Comparison of ENCODE assay signal across 3 cellular contexts in the genomic region with DNA sequence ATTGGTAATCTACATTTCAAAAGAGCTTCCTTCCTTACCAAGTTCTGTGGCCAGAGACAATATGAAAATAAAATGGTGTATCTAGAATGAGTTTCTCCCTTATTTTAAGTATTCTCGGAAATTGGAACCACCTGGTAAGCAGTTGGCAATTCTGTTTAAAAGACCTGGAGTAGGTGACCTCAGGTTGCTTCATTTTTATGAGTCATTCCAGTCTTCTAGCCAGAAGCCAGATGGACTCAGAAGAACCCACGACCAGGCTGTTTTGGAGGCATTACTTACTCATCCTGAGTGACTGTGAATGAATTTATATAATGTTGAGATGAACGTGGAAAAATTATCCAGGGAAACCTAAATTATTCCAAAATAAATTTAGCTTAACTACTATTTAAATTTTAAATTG.
TF ChIP-seq lines count a peak whose summit lies in the region.

No MANE protein-coding gene starts in this region.

TF ChIP-seq in A549, 52 proteins besides CTCF, POLR2A, EP300 and RAD21 (continued from another document):
- TF ChIP-seq, protein P1, sequence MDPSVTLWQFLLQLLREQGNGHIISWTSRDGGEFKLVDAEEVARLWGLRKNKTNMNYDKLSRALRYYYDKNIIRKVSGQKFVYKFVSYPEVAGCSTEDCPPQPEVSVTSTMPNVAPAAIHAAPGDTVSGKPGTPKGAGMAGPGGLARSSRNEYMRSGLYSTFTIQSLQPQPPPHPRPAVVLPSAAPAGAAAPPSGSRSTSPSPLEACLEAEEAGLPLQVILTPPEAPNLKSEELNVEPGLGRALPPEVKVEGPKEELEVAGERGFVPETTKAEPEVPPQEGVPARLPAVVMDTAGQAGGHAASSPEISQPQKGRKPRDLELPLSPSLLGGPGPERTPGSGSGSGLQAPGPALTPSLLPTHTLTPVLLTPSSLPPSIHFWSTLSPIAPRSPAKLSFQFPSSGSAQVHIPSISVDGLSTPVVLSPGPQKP (IDR thresholded peaks at IDR 0.05; ENCODE audit: low read depth, low read length), result no peak
- TF ChIP-seq, protein P2, sequence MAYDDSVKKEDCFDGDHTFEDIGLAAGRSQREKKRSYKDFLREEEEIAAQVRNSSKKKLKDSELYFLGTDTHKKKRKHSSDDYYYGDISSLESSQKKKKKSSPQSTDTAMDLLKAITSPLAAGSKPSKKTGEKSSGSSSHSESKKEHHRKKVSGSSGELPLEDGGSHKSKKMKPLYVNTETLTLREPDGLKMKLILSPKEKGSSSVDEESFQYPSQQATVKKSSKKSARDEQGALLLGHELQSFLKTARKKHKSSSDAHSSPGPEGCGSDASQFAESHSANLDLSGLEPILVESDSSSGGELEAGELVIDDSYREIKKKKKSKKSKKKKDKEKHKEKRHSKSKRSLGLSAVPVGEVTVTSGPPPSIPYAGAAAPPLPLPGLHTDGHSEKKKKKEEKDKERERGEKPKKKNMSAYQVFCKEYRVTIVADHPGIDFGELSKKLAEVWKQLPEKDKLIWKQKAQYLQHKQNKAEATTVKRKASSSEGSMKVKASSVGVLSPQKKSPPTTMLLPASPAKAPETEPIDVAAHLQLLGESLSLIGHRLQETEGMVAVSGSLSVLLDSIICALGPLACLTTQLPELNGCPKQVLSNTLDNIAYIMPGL (CRISPR knock-in tag; IDR thresholded peaks at IDR 0.05; ENCODE audit: borderline replicate concordance), result no peak
- TF ChIP-seq HDAC2 (IDR thresholded peaks at IDR 0.05) (no peak), CBX8 (IDR thresholded peaks at IDR 0.05) (no peak), CHD2 (IDR thresholded peaks at IDR 0.05; ENCODE audit: low read length, partially characterized antibody) (no peak), FOSL2 (IDR thresholded peaks at IDR 0.05) (peak; percentile 60; the same call in 1 of the 2 replicates), FOSL2 (CRISPR knock-in tag; IDR thresholded peaks at IDR 0.05) (peak; percentile 84), FOSB (CRISPR knock-in tag; IDR thresholded peaks at IDR 0.05) (no peak), PHF8 (IDR thresholded peaks at IDR 0.05; ENCODE audit: borderline replicate concordance, low read depth) (no peak), ZFP36 (IDR thresholded peaks at IDR 0.05; ENCODE audit: borderline replicate concordance, partially characterized antibody) (no peak), NR3C1 (IDR thresholded peaks at IDR 0.05) (no peak), HOXB5 (CRISPR knock-in tag; IDR thresholded peaks at IDR 0.05) (no peak), JUNB (IDR thresholded peaks at IDR 0.05) (0 out of 2 replicates have a peak, but pooled peaks have one; percentile 33), EHF (CRISPR knock-in tag; IDR thresholded peaks at IDR 0.05) (no peak)
- TF ChIP-seq, protein P3, sequence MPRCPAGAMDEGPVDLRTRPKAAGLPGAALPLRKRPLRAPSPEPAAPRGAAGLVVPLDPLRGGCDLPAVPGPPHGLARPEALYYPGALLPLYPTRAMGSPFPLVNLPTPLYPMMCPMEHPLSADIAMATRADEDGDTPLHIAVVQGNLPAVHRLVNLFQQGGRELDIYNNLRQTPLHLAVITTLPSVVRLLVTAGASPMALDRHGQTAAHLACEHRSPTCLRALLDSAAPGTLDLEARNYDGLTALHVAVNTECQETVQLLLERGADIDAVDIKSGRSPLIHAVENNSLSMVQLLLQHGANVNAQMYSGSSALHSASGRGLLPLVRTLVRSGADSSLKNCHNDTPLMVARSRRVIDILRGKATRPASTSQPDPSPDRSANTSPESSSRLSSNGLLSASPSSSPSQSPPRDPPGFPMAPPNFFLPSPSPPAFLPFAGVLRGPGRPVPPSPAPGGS (IDR thresholded peaks at IDR 0.05), result no peak
- TF ChIP-seq, protein P4, sequence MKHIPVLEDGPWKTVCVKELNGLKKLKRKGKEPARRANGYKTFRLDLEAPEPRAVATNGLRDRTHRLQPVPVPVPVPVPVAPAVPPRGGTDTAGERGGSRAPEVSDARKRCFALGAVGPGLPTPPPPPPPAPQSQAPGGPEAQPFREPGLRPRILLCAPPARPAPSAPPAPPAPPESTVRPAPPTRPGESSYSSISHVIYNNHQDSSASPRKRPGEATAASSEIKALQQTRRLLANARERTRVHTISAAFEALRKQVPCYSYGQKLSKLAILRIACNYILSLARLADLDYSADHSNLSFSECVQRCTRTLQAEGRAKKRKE (CRISPR knock-in tag; IDR thresholded peaks at IDR 0.05; ENCODE audit: low read depth), result no peak

TF ChIP-seq in HEK293, 187 proteins besides CTCF, POLR2A, EP300 and RAD21 (continued from another document):
- TF ChIP-seq, protein P5, sequence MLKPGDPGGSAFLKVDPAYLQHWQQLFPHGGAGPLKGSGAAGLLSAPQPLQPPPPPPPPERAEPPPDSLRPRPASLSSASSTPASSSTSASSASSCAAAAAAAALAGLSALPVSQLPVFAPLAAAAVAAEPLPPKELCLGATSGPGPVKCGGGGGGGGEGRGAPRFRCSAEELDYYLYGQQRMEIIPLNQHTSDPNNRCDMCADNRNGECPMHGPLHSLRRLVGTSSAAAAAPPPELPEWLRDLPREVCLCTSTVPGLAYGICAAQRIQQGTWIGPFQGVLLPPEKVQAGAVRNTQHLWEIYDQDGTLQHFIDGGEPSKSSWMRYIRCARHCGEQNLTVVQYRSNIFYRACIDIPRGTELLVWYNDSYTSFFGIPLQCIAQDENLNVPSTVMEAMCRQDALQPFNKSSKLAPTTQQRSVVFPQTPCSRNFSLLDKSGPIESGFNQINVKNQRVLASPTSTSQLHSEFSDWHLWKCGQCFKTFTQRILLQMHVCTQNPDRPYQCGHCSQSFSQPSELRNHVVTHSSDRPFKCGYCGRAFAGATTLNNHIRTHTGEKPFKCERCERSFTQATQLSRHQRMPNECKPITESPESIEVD (tag by site-specific recombination; IDR thresholded peaks at IDR 0.05), result peak; percentile 43; the same call in 1 of the 2 replicates
- no peak for TF ChIP-seq YY1 (tag by site-specific recombination; IDR thresholded peaks at IDR 0.05)

TF ChIP-seq in SK-N-SH, 30 proteins besides CTCF, POLR2A, EP300 and RAD21:
- TF ChIP-seq, protein P6, sequence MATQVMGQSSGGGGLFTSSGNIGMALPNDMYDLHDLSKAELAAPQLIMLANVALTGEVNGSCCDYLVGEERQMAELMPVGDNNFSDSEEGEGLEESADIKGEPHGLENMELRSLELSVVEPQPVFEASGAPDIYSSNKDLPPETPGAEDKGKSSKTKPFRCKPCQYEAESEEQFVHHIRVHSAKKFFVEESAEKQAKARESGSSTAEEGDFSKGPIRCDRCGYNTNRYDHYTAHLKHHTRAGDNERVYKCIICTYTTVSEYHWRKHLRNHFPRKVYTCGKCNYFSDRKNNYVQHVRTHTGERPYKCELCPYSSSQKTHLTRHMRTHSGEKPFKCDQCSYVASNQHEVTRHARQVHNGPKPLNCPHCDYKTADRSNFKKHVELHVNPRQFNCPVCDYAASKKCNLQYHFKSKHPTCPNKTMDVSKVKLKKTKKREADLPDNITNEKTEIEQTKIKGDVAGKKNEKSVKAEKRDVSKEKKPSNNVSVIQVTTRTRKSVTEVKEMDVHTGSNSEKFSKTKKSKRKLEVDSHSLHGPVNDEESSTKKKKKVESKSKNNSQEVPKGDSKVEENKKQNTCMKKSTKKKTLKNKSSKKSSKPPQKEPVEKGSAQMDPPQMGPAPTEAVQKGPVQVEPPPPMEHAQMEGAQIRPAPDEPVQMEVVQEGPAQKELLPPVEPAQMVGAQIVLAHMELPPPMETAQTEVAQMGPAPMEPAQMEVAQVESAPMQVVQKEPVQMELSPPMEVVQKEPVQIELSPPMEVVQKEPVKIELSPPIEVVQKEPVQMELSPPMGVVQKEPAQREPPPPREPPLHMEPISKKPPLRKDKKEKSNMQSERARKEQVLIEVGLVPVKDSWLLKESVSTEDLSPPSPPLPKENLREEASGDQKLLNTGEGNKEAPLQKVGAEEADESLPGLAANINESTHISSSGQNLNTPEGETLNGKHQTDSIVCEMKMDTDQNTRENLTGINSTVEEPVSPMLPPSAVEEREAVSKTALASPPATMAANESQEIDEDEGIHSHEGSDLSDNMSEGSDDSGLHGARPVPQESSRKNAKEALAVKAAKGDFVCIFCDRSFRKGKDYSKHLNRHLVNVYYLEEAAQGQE (IDR thresholded peaks at IDR 0.05; ENCODE audit: low read depth, low read length), result no peak
- TF ChIP-seq GABPA (IDR thresholded peaks at IDR 0.05; ENCODE audit: low read depth), result no peak
- peak; percentile 46 for TF ChIP-seq TCF12 (IDR thresholded peaks at IDR 0.05)
- no peak for TF ChIP-seq CHD2 (IDR thresholded peaks at IDR 0.05; ENCODE audit: low read length, partially characterized antibody)
- TF ChIP-seq YY1 (IDR thresholded peaks at IDR 0.05; ENCODE audit: low read depth), result no peak
- TF ChIP-seq, protein P7, sequence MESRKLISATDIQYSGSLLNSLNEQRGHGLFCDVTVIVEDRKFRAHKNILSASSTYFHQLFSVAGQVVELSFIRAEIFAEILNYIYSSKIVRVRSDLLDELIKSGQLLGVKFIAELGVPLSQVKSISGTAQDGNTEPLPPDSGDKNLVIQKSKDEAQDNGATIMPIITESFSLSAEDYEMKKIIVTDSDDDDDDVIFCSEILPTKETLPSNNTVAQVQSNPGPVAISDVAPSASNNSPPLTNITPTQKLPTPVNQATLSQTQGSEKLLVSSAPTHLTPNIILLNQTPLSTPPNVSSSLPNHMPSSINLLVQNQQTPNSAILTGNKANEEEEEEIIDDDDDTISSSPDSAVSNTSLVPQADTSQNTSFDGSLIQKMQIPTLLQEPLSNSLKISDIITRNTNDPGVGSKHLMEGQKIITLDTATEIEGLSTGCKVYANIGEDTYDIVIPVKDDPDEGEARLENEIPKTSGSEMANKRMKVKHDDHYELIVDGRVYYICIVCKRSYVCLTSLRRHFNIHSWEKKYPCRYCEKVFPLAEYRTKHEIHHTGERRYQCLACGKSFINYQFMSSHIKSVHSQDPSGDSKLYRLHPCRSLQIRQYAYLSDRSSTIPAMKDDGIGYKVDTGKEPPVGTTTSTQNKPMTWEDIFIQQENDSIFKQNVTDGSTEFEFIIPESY (IDR thresholded peaks at IDR 0.05; ENCODE audit: borderline replicate concordance, low read depth), result no peak
- no peak for TF ChIP-seq RFX5 (IDR thresholded peaks at IDR 0.05; ENCODE audit: low read length)
- no peak for TF ChIP-seq SMC3 (IDR thresholded peaks at IDR 0.05; ENCODE audit: low read depth, low read length)
- TF ChIP-seq FOSL2 (IDR thresholded peaks at IDR 0.05; ENCODE audit: borderline replicate concordance, low read depth), result peak; percentile 25; the same call in 1 of the 2 replicates
- TF ChIP-seq MXI1 (IDR thresholded peaks at IDR 0.05; ENCODE audit: low read depth, low read length), result no peak
- no peak for TF ChIP-seq FOXJ3 (CRISPR knock-in tag; IDR thresholded peaks at IDR 0.05)
- TF ChIP-seq GATA2 (CRISPR knock-in tag; IDR thresholded peaks at IDR 0.05), result no peak
- no peak for TF ChIP-seq RCOR1 (IDR thresholded peaks at IDR 0.05; ENCODE audit: low read length)
- no peak for TF ChIP-seq MEF2A (IDR thresholded peaks at IDR 0.05; ENCODE audit: borderline replicate concordance, low read depth)
- TF ChIP-seq, protein P8, sequence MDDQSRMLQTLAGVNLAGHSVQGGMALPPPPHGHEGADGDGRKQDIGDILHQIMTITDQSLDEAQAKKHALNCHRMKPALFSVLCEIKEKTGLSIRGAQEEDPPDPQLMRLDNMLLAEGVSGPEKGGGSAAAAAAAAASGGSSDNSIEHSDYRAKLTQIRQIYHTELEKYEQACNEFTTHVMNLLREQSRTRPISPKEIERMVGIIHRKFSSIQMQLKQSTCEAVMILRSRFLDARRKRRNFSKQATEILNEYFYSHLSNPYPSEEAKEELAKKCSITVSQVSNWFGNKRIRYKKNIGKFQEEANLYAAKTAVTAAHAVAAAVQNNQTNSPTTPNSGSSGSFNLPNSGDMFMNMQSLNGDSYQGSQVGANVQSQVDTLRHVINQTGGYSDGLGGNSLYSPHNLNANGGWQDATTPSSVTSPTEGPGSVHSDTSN (IDR thresholded peaks at IDR 0.05), result no peak
- no peak for TF ChIP-seq JUND (IDR thresholded peaks at IDR 0.05)
